In genomic region chr5:57650360-57651069, GRCh38 we compare ENCODE assay signal across 8 cellular contexts.
DNase-seq lines count a peak whose midpoint lies in the region; ATAC-seq, FAIRE-seq and TF ChIP-seq lines count a peak whose summit lies in the region.

No MANE protein-coding gene starts in this region.

- peak; percentile 71 to 77 (median 75) for TF ChIP-seq CTCF in GM12878 (IDR thresholded peaks at IDR 0.05 in 2 of 3, conservative IDR thresholded peaks at IDR 0.05 in 1 of 3; ENCODE audit: control insufficient read depth in 2 of 3, extremely low read depth in 1 of 3, insufficient read depth in 1 of 3, low read depth in 3 of 3, low read length in 3 of 3)

- H3K36me3 ChIP-seq in CD4-positive, alpha-beta memory T cell (ENCODE audit: insufficient read depth, low read length): no peaks in the 10 kb centered on the region
- H3K36me3 ChIP-seq in GM12878 (ENCODE audit: control insufficient read depth in 2 of 2, insufficient read depth in 2 of 2, low read length in 1 of 2): no peaks in the 10 kb centered on the region

- WGBS in GM12878 (ENCODE audit: insufficient coverage, insufficient replicate concordance, low lambda C conversion rate, missing lambda C conversion rate): 23% methylated on average over 6 of the region's 6 CpGs

- no peaks in the 10 kb centered on the region for H3K27me3 ChIP-seq in CD4-positive, alpha-beta memory T cell (ENCODE audit: insufficient read depth, low read length)
- H3K27me3 ChIP-seq in GM12878 (replicated peaks in 1 of 2; ENCODE audit: control insufficient read depth in 2 of 2, insufficient read depth in 2 of 2, low read length in 1 of 2): no peaks in the 10 kb centered on the region

- ATAC-seq in GM18520 (IDR thresholded peaks at IDR 0.05; ENCODE audit: unreplicated experiment): peak; percentile 73
- ATAC-seq in HG02938 (IDR thresholded peaks at IDR 0.05; ENCODE audit: unreplicated experiment): peak; percentile 97
- peak; percentile 93 for ATAC-seq in GM12878

- H4K20me1 ChIP-seq in GM12878 (ENCODE audit: control insufficient read depth, insufficient read depth): no peaks in the 10 kb centered on the region

- no peak overlapping the region for H2AFZ ChIP-seq in GM12878 (ENCODE audit: control insufficient read depth, low read depth, low read length)

- in situ Hi-C loops in GM12878 (cut with MboI): loop anchor here (25.0 kb wide), 1 partner anchor 812 kb away; the partner anchor contains the start of gene PLK2

- SMC1A ChIA-PET in GM12878 (lab: Charles Lee; ENCODE audit: uncharacterized antibody, unreplicated experiment): interaction anchor here (0.8 to 2.8 kb wide), 14 partner anchors 9 to 811 kb away, joined by 3 to 38 read pairs (median 4); partner anchors contain the start of gene PLK2

- H3K36me3 Mint-ChIP-seq in CD4-positive, alpha-beta memory T cell: no peaks in the 10 kb centered on the region

- CTCF ChIA-PET in CD4-positive, alpha-beta memory T cell (lab: Charles Lee; ENCODE audit: partially characterized antibody): interaction anchor here (0.6 to 4.2 kb wide), 21 partner anchors 8 to 814 kb away, joined by 3 to 30 read pairs (median 5); no protein-coding TSS in a partner anchor
- CTCF ChIA-PET in GM12878 (lab: Yijun Ruan, JAX): interaction anchor here (0.6 to 4.1 kb wide), 40 partner anchors 8 to 1226 kb away, joined by 3 to 61 read pairs (median 4); partner anchors contain the start of gene PLK2

- no peaks in the 10 kb centered on the region for H3K79me2 ChIP-seq in GM12878 (ENCODE audit: control insufficient read depth, insufficient read depth, low read length)

- DNase-seq in CD4-positive, alpha-beta memory T cell: peak in 4 of 5 donors; percentile 2 to 29 (median 10)
- DNase-seq in NCI-H226 (peak; percentile 67), GM12878 (ENCODE audit: low read depth, low spot score) (peak; percentile 16), kidney glomerular epithelial cell (lab: John Stamatoyannopoulos, UW) (peak; percentile 74), urothelium cell line (ENCODE audit: low spot score) (peak; percentile 54), OCI-M2 (lab: John Stamatoyannopoulos, UW; ENCODE audit: unreplicated experiment) (no peak)

- H3K4me3 ChIP-seq in CD4-positive, alpha-beta memory T cell (ENCODE audit: low read length in 2 of 2): no peak overlapping the region
- H3K4me3 ChIP-seq in GM12878: no peak overlapping the region

- H3K4me2 ChIP-seq in GM12878 (ENCODE audit: control insufficient read depth, insufficient read depth): no peak overlapping the region

- peaks cover 0 to 13% (median 7%) of the 10 kb centered on the region in 8 donors for H3K9me3 Mint-ChIP-seq in CD4-positive, alpha-beta memory T cell

- H3K9me3 ChIP-seq in CD4-positive, alpha-beta memory T cell (ENCODE audit: control insufficient read depth in 1 of 2, low read length in 2 of 2): no peaks in the 10 kb centered on the region
- H3K9me3 ChIP-seq in GM12878 (replicated peaks; ENCODE audit: control insufficient read depth, insufficient read depth, low read length): no peaks in the 10 kb centered on the region

- peak; percentile 89 for FAIRE-seq in GM12878 (lab: Jason Lieb, UNC)
- peak; percentile 87 for FAIRE-seq in urothelium cell line (lab: Jason Lieb, UNC)

- peak; percentile 59 for TF ChIP-seq RAD21 in GM12878 (IDR thresholded peaks at IDR 0.05; ENCODE audit: insufficient read depth, low read depth, low read length)

- no peak for TF ChIP-seq POLR2A in GM12878 (IDR thresholded peaks at IDR 0.05; ENCODE audit: low read depth, low read length)

- RAD21 ChIA-PET in GM12878 (lab: Charles Lee; ENCODE audit: unreplicated experiment): interaction anchor here (0.7 to 2.5 kb wide), 6 partner anchors 151 to 817 kb away, joined by 3 to 20 read pairs (median 4); no protein-coding TSS in a partner anchor

- no peaks in the 10 kb centered on the region for H3K4me1 Mint-ChIP-seq in CD4-positive, alpha-beta memory T cell

- BruUV-seq in GM12878 (replicated peaks; lab: Mats Ljungman, UMichigan): no TSS peak

- TF ChIP-seq EP300 in GM12878 (IDR thresholded peaks at IDR 0.05; ENCODE audit: borderline replicate concordance in 1 of 2, control insufficient read depth in 1 of 2, low read depth in 2 of 2, low read length in 2 of 2): no peak

- H3K9ac ChIP-seq in GM12878 (ENCODE audit: control insufficient read depth, insufficient read depth, low read length): no peak overlapping the region

- H3K4me3 Mint-ChIP-seq in CD4-positive, alpha-beta memory T cell: no peak overlapping the region

- POLR2A ChIA-PET in CD4-positive, alpha-beta memory T cell (lab: Charles Lee; ENCODE audit: partially characterized antibody): interaction anchor here (0.8 to 0.9 kb wide), 2 partner anchors 810 to 811 kb away, joined by 3 to 4 read pairs; partner anchors contain the start of gene PLK2
- POLR2A ChIA-PET in GM12878 (lab: Charles Lee): interaction anchor here (0.5 kb wide), 1 partner anchor 422 kb away, joined by 3 read pairs; no protein-coding TSS in a partner anchor

- intact Hi-C loops in CD4-positive, alpha-beta memory T cell (cut with micrococcal nuclease): loop anchor here (1.0 kb wide), 1 partner anchor 810 kb away; the partner anchor contains the start of gene PLK2
- intact Hi-C loops in GM12878 (cut with micrococcal nuclease; ENCODE audit: unreplicated experiment): loop anchor here (1.0 kb wide), 1 partner anchor 810 kb away; the partner anchor contains the start of gene PLK2

- no peak overlapping the region for H3K27ac ChIP-seq in CD4-positive, alpha-beta memory T cell (ENCODE audit: low read depth, low read length)
- no peak overlapping the region for H3K27ac ChIP-seq in GM12878 (ENCODE audit: control insufficient read depth, insufficient read depth)

- H3K27me3 Mint-ChIP-seq in CD4-positive, alpha-beta memory T cell: peaks cover 7 to 10% of the 10 kb centered on the region in 2 donors

- no peaks in the 10 kb centered on the region for H3K4me1 ChIP-seq in CD4-positive, alpha-beta memory T cell (ENCODE audit: insufficient read depth, low read length)
- H3K4me1 ChIP-seq in GM12878 (ENCODE audit: control insufficient read depth, insufficient read depth, low read length): no peaks in the 10 kb centered on the region

- no peak overlapping the region for H3K27ac Mint-ChIP-seq in CD4-positive, alpha-beta memory T cell

TF ChIP-seq in GM12878, 131 proteins besides CTCF, POLR2A, EP300 and RAD21:
- 0 out of 2 replicates have a peak, but pooled peaks have one; percentile 24 for TF ChIP-seq TCF12 (IDR thresholded peaks at IDR 0.05; ENCODE audit: low read depth, low read length)
- TF ChIP-seq IKZF2 (IDR thresholded peaks at IDR 0.05): no peak
- TF ChIP-seq TARDBP (IDR thresholded peaks at IDR 0.05; ENCODE audit: borderline replicate concordance): no peak
- TF ChIP-seq PRDM15 (CRISPR knock-in tag; IDR thresholded peaks at IDR 0.05): no peak
- TF ChIP-seq SREBF1 (IDR thresholded peaks at IDR 0.05; ENCODE audit: low read length): no peak
- no peak for TF ChIP-seq ETV6 (conservative IDR thresholded peaks at IDR 0.05 in 1 of 2, IDR thresholded peaks at IDR 0.05 in 1 of 2; ENCODE audit: borderline replicate concordance in 1 of 2, low read depth in 1 of 2)
- peak; percentile 62; the same call in 1 of the 2 replicates for TF ChIP-seq SMC3 (IDR thresholded peaks at IDR 0.05; ENCODE audit: borderline replicate concordance, low read length)
- peak; percentile 26; the same call in 1 of the 2 replicates for TF ChIP-seq YY1 (IDR thresholded peaks at IDR 0.05; ENCODE audit: low read depth, low read length)
